ENCODE assay signal across 11 cellular contexts in the genomic region with DNA sequence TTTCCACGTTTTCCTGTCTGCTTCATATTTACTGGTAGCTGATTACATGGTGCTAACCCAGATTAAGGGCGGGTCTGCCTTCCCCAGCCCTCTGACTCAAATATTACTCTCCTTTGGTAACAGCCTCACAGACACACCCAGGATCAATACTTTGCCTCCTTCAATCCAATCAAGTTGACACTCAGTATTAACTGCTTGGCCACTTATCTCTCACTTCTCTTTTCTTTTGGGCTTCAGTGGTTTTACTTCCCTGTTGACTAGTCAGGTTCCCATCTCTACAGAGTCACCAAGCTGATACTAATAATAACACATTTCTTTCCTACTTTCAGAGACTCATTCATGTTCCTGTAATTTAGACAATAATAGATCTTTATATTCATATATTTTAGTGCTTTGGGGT.
DNase-seq lines count a peak whose midpoint lies in the region; ATAC-seq, FAIRE-seq and TF ChIP-seq lines count a peak whose summit lies in the region.
"Had no signal": no experiment of that assay in that cellular context is flagged by ENCODE, and none has a peak within 500 bp of the region (broad histone marks: within the 10 kb centered on the region; RNA-seq: fewer than 3 reads in every experiment).

No MANE protein-coding gene starts in this region.

- no peak for FAIRE-seq in small intestine (lab: Jason Lieb, UNC)
- FAIRE-seq: K562 had no signal

- no peak overlapping the region for H3K9ac ChIP-seq in colonic mucosa (ENCODE audit: low read depth in 2 of 2, low read length in 2 of 2)

- CTCF ChIA-PET in naive thymus-derived CD4-positive, alpha-beta T cell (lab: Charles Lee): no interaction called here

- H3K36me3 ChIP-seq in naive thymus-derived CD4-positive, alpha-beta T cell (ENCODE audit: control insufficient read depth in 2 of 3, insufficient read depth in 3 of 3, low read length in 3 of 3): no peaks in the 10 kb centered on the region
- no peaks in the 10 kb centered on the region for H3K36me3 ChIP-seq in small intestine (ENCODE audit: control insufficient read depth in 2 of 2, insufficient read depth in 2 of 2, low read length in 2 of 2)
- no peaks in the 10 kb centered on the region for H3K36me3 ChIP-seq in colonic mucosa

- intact Hi-C loops in naive thymus-derived CD4-positive, alpha-beta T cell (cut with micrococcal nuclease): no loop called here
- intact Hi-C loops in colonic mucosa (cut with DNase I): no loop called here

- ATAC-seq in GM19328 (IDR thresholded peaks at IDR 0.05; ENCODE audit: unreplicated experiment) (peak; percentile 84), HG02642 (IDR thresholded peaks at IDR 0.05; ENCODE audit: poor library complexity, unreplicated experiment) (peak; percentile 87), HG03439 (IDR thresholded peaks at IDR 0.05; ENCODE audit: unreplicated experiment) (peak; percentile 74), left lobe of liver (no peak)
- ATAC-seq in naive thymus-derived CD4-positive, alpha-beta T cell: peak; percentile 56
- ATAC-seq: K562 had no signal

- H3K27ac ChIP-seq in naive thymus-derived CD4-positive, alpha-beta T cell (ENCODE audit: low read depth, low read length): no peak overlapping the region
- H3K27ac ChIP-seq in small intestine (ENCODE audit: low read depth in 1 of 2, low read length in 1 of 2): no peak overlapping the region
- H3K27ac ChIP-seq in colonic mucosa: no peak overlapping the region

- no peak overlapping the region for H3K4me3 ChIP-seq in naive thymus-derived CD4-positive, alpha-beta T cell (ENCODE audit: low read length)
- H3K4me3 ChIP-seq in small intestine (ENCODE audit: low read depth in 1 of 2, low read length in 2 of 2) (no peak overlapping the region), colonic mucosa (no peak overlapping the region)
- H3K4me3 ChIP-seq: K562 had no signal

- H3K27ac Mint-ChIP-seq in naive thymus-derived CD4-positive, alpha-beta T cell: no peak overlapping the region

- H3K9me3 Mint-ChIP-seq in naive thymus-derived CD4-positive, alpha-beta T cell: peaks cover 0 to 15% (median 4%) of the 10 kb centered on the region in 11 donors

- no peaks in the 10 kb centered on the region for H3K9me3 ChIP-seq in naive thymus-derived CD4-positive, alpha-beta T cell (ENCODE audit: control insufficient read depth in 2 of 3, low read length in 3 of 3)
- no peaks in the 10 kb centered on the region for H3K9me3 ChIP-seq in small intestine (ENCODE audit: control insufficient read depth, low read depth)
- no peaks in the 10 kb centered on the region for H3K9me3 ChIP-seq in colonic mucosa

- no peaks in the 10 kb centered on the region for H3K27me3 ChIP-seq in naive thymus-derived CD4-positive, alpha-beta T cell (ENCODE audit: control insufficient read depth in 2 of 2, insufficient read depth in 2 of 2, low read length in 2 of 2)
- H3K27me3 ChIP-seq in small intestine (ENCODE audit: control insufficient read depth in 2 of 2, insufficient read depth in 2 of 2, low read length in 2 of 2) (no peaks in the 10 kb centered on the region), colonic mucosa (no peaks in the 10 kb centered on the region)

- H3K27me3 Mint-ChIP-seq in naive thymus-derived CD4-positive, alpha-beta T cell: no peaks in the 10 kb centered on the region

- no peaks in the 10 kb centered on the region for H3K4me1 Mint-ChIP-seq in naive thymus-derived CD4-positive, alpha-beta T cell

- POLR2A ChIA-PET in naive thymus-derived CD4-positive, alpha-beta T cell (lab: Charles Lee): no interaction called here

- H3K4me1 ChIP-seq in naive thymus-derived CD4-positive, alpha-beta T cell (ENCODE audit: control insufficient read depth in 2 of 2, insufficient read depth in 2 of 2, low read length in 2 of 2): no peaks in the 10 kb centered on the region
- H3K4me1 ChIP-seq in small intestine (ENCODE audit: control insufficient read depth in 2 of 2, insufficient read depth in 1 of 2, low read depth in 1 of 2, low read length in 1 of 2) (no peaks in the 10 kb centered on the region), colonic mucosa (no peaks in the 10 kb centered on the region)

- no peaks in the 10 kb centered on the region for H3K36me3 Mint-ChIP-seq in naive thymus-derived CD4-positive, alpha-beta T cell

- TF ChIP-seq CTCF in colonic mucosa (IDR thresholded peaks at IDR 0.05): no peak

- WGBS in small intestine, 3 donors: 29 to 66% (median 41%) methylated on average over 2 of the region's 2 CpGs

- DNase-seq in naive thymus-derived CD4-positive, alpha-beta T cell: no peak
- DNase-seq in left lobe of liver (ENCODE audit: low spot score): no peak
- DNase-seq in small intestine: no peak
- no peak for DNase-seq in NCI-H69 (lab: John Stamatoyannopoulos, UW)
- DNase-seq in colonic mucosa: no peak
- DNase-seq: activated CD8-positive, alpha-beta memory T cell treated with anti-CD3 and anti-CD28 coated beads for 24 hours; NCI-H510A treated with DMSO at 0.1 percent for 48 hours had no signal

- H3K4me3 Mint-ChIP-seq in naive thymus-derived CD4-positive, alpha-beta T cell: no peak overlapping the region
